8 cellular contexts compared by ENCODE assay signal in the genomic region with DNA sequence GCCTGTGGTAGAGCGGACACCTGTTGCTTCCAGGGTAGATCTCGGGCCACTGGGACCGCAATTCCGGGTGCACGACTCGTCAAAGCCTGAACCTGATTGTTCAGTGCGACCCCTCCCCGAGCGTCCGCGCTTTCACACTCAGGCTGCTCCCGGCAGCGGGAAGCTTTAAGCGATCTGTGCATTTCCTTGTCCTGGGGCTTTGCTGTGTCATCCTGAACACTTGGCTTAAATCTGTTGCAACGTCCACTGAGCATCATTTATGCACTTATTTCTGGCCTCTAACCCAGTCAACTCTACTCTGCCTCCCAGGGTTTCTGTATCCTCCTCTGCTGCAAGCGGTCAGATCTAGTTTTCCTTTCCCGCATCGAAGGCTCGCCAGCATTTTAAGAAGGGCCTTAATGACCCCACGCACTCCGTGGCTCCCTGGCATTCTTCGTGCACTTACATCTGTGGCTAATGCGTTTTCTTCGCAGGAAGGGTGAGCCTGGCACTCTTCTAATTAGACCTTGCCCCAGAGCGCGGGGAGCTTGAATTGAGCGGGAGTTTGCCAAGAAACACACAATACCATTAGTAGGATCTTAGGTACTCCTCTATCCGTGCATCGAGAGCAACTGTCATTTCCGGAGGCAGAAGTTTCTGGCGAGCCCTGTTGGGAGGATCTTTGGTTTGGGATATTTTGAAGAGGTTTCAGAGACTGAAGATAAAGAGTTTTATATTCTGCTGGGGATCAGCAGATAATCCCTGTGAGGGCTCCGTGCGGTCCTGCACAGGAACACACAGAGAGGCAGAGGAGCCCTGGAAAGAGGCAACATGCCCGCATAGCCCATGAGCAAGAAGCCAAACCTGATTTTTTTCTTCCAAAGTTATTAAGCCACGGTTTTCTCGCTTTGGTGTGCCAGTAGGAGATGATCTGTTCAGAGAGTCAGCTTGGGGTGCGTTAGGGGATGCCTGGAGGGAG. TPM values are rescaled to one million over a fixed set of nuclear protein-coding genes. Genes with fewer than 3 reads are reported as not detected.
DNase-seq lines count a peak whose midpoint lies in the region; ATAC-seq and TF ChIP-seq lines count a peak whose summit lies in the region.

No MANE protein-coding gene starts in this region.

- TF ChIP-seq POLR2A in gastrocnemius medialis (IDR thresholded peaks at IDR 0.05) = no peak

- H3K4me1 Mint-ChIP-seq in activated CD8-positive, alpha-beta memory T cell treated with anti-CD3 and anti-CD28 coated beads, Interleukin-2, amount 10 ng/mL, durations not matched to agents 7 days and 5 days = peaks cover 17% of the 10 kb centered on the region
- H3K4me1 Mint-ChIP-seq in activated naive CD8-positive, alpha-beta T cell (ENCODE audit: low read depth) = peaks cover 9% of the 10 kb centered on the region

- peak overlapping the region; percentile 93 to 97 (median 96) for H3K27ac ChIP-seq in gastrocnemius medialis

- H3K4me3 ChIP-seq in gastrocnemius medialis (peak overlapping the region; percentile 78 to 95 (median 84)), BE2C (ENCODE audit: low read depth, low read length) (no peak overlapping the region; the same call in 1 of the 2 replicates)

- H3K27me3 ChIP-seq in gastrocnemius medialis = no peaks in the 10 kb centered on the region
- H3K27me3 ChIP-seq in BE2C = no peaks in the 10 kb centered on the region

- H3K4me1 ChIP-seq in gastrocnemius medialis (peaks cover 6 to 19% of the 10 kb centered on the region in 2 donors), BE2C (no peaks in the 10 kb centered on the region)

- CTCF ChIA-PET in activated CD8-positive, alpha-beta memory T cell treated with anti-CD3 and anti-CD28 coated beads, Interleukin-2, amount 10 ng/mL, durations not matched to agents 7 days and 5 days (lab: Charles Lee) = no interaction called here

- H3K9me3 ChIP-seq in gastrocnemius medialis (no peaks in the 10 kb centered on the region), BE2C (no peaks in the 10 kb centered on the region)

- TF ChIP-seq CTCF in gastrocnemius medialis (IDR thresholded peaks at IDR 0.05 in 4 of 5, conservative IDR thresholded peaks at IDR 0.05 in 1 of 5) (no peak), BE2C (IDR thresholded peaks at IDR 0.05; ENCODE audit: low read depth, low read length) (no peak)

- H3K27ac Mint-ChIP-seq in activated CD8-positive, alpha-beta memory T cell treated with anti-CD3 and anti-CD28 coated beads, Interleukin-2, amount 10 ng/mL, durations not matched to agents 7 days and 5 days = no peak overlapping the region
- no peak overlapping the region for H3K27ac Mint-ChIP-seq in activated naive CD8-positive, alpha-beta T cell

- in situ Hi-C loops in gastrocnemius medialis (cut with MboI; ENCODE audit: low sequenced_read_pairs in 4 of 4) = no loop called here

- no peak for ATAC-seq in activated CD8-positive, alpha-beta memory T cell treated with anti-CD3 and anti-CD28 coated beads, Interleukin-2, amount 10 ng/mL, durations not matched to agents 7 days and 5 days
- ATAC-seq in gastrocnemius medialis = peak; percentile 29 to 50
- ATAC-seq in HG02973 (IDR thresholded peaks at IDR 0.05; ENCODE audit: unreplicated experiment) = no peak
- ATAC-seq in HG02938 (IDR thresholded peaks at IDR 0.05; ENCODE audit: unreplicated experiment) = no peak

- H3K36me3 ChIP-seq in gastrocnemius medialis = peaks cover 0 to 7% of the 10 kb centered on the region in 2 donors
- H3K36me3 ChIP-seq in BE2C = no peaks in the 10 kb centered on the region

- intact Hi-C loops in gastrocnemius medialis (cut with DNase I; ENCODE audit: low total_unique reads) = loop anchor here (1.0 to 2.0 kb wide), 3 partner anchors 16 to 98 kb away; no protein-coding TSS in a partner anchor

- H3K27me3 Mint-ChIP-seq in activated CD8-positive, alpha-beta memory T cell treated with anti-CD3 and anti-CD28 coated beads, Interleukin-2, amount 10 ng/mL, durations not matched to agents 7 days and 5 days = peaks cover 51% of the 10 kb centered on the region
- peaks cover 24% of the 10 kb centered on the region for H3K27me3 Mint-ChIP-seq in activated naive CD8-positive, alpha-beta T cell

- DNase-seq in activated CD8-positive, alpha-beta memory T cell treated with anti-CD3 and anti-CD28 coated beads, Interleukin-2, amount 10 ng/mL, durations not matched to agents 7 days and 5 days = no peak
- no peak for DNase-seq in activated CD8-positive, alpha-beta memory T cell treated with anti-CD3 and anti-CD28 coated beads, Interleukin-2, amount 50 U/mL, for 48 hours
- DNase-seq in hepatic stellate cell (ENCODE audit: low spot score) (peak; percentile 17), gastrocnemius medialis (peak in 1 of 2 donors; percentile 36), BE2C (no peak)

- peak overlapping the region; percentile 59 for H3K4me3 Mint-ChIP-seq in activated CD8-positive, alpha-beta memory T cell treated with anti-CD3 and anti-CD28 coated beads, Interleukin-2, amount 10 ng/mL, durations not matched to agents 7 days and 5 days
- peak overlapping the region; percentile 80 for H3K4me3 Mint-ChIP-seq in activated naive CD8-positive, alpha-beta T cell

- H3K36me3 Mint-ChIP-seq in activated CD8-positive, alpha-beta memory T cell treated with anti-CD3 and anti-CD28 coated beads, Interleukin-2, amount 10 ng/mL, durations not matched to agents 7 days and 5 days = peaks cover 5% of the 10 kb centered on the region
- no peaks in the 10 kb centered on the region for H3K36me3 Mint-ChIP-seq in activated naive CD8-positive, alpha-beta T cell

- H3K9me3 Mint-ChIP-seq in activated CD8-positive, alpha-beta memory T cell treated with anti-CD3 and anti-CD28 coated beads, Interleukin-2, amount 10 ng/mL, durations not matched to agents 7 days and 5 days (ENCODE audit: low read depth) = no peaks in the 10 kb centered on the region
- H3K9me3 Mint-ChIP-seq in activated naive CD8-positive, alpha-beta T cell (ENCODE audit: low read depth) = no peaks in the 10 kb centered on the region

RNA-seq across cellular contexts. Expression of a gene that starts 0.7 kb away (rescaled TPM):
- under 1 TPM; 0.21 to 0.58 TPM for total RNA-seq in activated CD8-positive, alpha-beta memory T cell treated with anti-CD3 and anti-CD28 coated beads, Interleukin-2, amount 10 ng/mL, durations not matched to agents 7 days and 5 days
- 10 to 100 TPM; 41.8 to 99.7 (median 69.9) TPM for total RNA-seq in gastrocnemius medialis
- polyA plus RNA-seq in BE2C (2012; ENCODE audit: insufficient read depth, insufficient read length, low read depth) = not detected

Comparison
In these comparisons a context has a peak if more than half of its experiments do, and no peak if none do; other contexts are left out.
1. ATAC-seq: peak in gastrocnemius medialis (2 of 2); none in activated CD8-positive, alpha-beta memory T cell treated with anti-CD3 and anti-CD28 coated beads, Interleukin-2, amount 10 ng/mL, durations not matched to agents 7 days and 5 days (single experiment), HG02973 (single experiment) and HG02938 (single experiment).
2. RNA of a gene that starts 0.7 kb away (total RNA-seq): 41.8 to 99.7 TPM in gastrocnemius medialis; 0.21 to 0.58 TPM in activated CD8-positive, alpha-beta memory T cell treated with anti-CD3 and anti-CD28 coated beads, Interleukin-2, amount 10 ng/mL, durations not matched to agents 7 days and 5 days; every median in the first group is over 10 times any median in the second.